In the genomic region with DNA sequence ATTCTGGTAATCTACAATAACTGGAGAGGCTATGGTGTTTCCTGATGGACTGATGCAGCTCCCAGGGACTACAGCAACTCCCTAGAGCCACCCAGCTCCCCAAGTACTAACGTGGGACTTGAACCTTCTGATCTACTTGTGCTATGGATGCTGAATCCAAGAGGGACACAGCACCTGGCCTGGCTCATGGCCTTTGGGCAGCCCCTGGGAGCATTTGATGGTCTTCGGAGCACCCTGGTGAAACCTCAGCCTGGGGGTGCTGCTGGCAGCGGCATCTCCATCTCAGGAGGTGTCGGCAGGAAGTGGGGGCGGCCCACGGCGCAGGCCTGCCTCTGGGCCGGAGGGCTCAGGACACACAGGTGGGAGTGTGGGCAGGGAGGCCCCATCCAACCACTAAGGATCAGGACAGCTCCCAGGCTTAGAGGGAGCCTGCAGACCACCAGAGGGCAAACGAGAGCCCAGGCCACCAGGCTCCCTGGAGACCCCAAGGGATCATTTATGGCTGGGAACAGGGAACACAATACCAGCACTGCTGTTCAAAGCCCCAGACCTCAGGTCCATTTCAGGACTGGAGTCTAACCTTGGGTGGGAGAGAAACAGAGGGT, we compare ENCODE assay signal across 6 cellular contexts.
A peak's percentile ranks its signal among the peaks of the same experiment; 100 is the strongest.
DNase-seq lines count a peak whose midpoint lies in the region; ATAC-seq lines count a peak whose summit lies in the region.

No MANE protein-coding gene starts in this region.

- H3K27me3 ChIP-seq in endocrine pancreas (ENCODE audit: control insufficient read depth, insufficient read depth, low read length): no peaks in the 10 kb centered on the region

- peaks cover 53 to 61% of the 10 kb centered on the region in 2 donors for H3K36me3 Mint-ChIP-seq in stimulated activated naive B cell treated with anti-CD40 and anti-IgM and Interleukin-4, amounts not matched to agents 10 μg/mL and 1 μg/mL and 100 μg/mL, for 72 hours

- H3K4me3 ChIP-seq in endocrine pancreas (ENCODE audit: control insufficient read depth, insufficient read depth, low read length): no peak overlapping the region

- no peaks in the 10 kb centered on the region for H3K4me1 ChIP-seq in endocrine pancreas (ENCODE audit: control insufficient read depth, insufficient read depth, low read length)

- peak overlapping the region; percentile 57 to 75 for H3K4me3 Mint-ChIP-seq in stimulated activated naive B cell treated with anti-CD40 and anti-IgM and Interleukin-4, amounts not matched to agents 10 μg/mL and 1 μg/mL and 100 μg/mL, for 72 hours

- no peaks in the 10 kb centered on the region for H3K36me3 ChIP-seq in endocrine pancreas (ENCODE audit: control insufficient read depth, insufficient read depth, low read length)

- H3K27me3 Mint-ChIP-seq in stimulated activated naive B cell treated with anti-CD40 and anti-IgM and Interleukin-4, amounts not matched to agents 10 μg/mL and 1 μg/mL and 100 μg/mL, for 72 hours: no peaks in the 10 kb centered on the region

- H3K9ac ChIP-seq in endocrine pancreas (ENCODE audit: control insufficient read depth, insufficient read depth, low read length): peak overlapping the region; percentile 42

- peaks cover 74 to 93% of the 10 kb centered on the region in 2 donors for H3K4me1 Mint-ChIP-seq in stimulated activated naive B cell treated with anti-CD40 and anti-IgM and Interleukin-4, amounts not matched to agents 10 μg/mL and 1 μg/mL and 100 μg/mL, for 72 hours

- peaks cover 0 to 2% of the 10 kb centered on the region in 2 donors for H3K9me3 Mint-ChIP-seq in stimulated activated naive B cell treated with anti-CD40 and anti-IgM and Interleukin-4, amounts not matched to agents 10 μg/mL and 1 μg/mL and 100 μg/mL, for 72 hours

- DNase-seq in NCI-H226: peak; percentile 51
- DNase-seq in stimulated activated naive B cell treated with anti-CD40 and anti-IgM and Interleukin-4, amounts not matched to agents 10 μg/mL and 1 μg/mL and 100 μg/mL, for 72 hours: no peak
- DNase-seq in COLO668 (lab: John Stamatoyannopoulos, UW; ENCODE audit: unreplicated experiment): no peak

- H3K9me3 ChIP-seq in endocrine pancreas (ENCODE audit: control insufficient read depth, low read length): no peaks in the 10 kb centered on the region

- H3K27ac Mint-ChIP-seq in stimulated activated naive B cell treated with anti-CD40 and anti-IgM and Interleukin-4, amounts not matched to agents 10 μg/mL and 1 μg/mL and 100 μg/mL, for 72 hours: peak overlapping the region; percentile 89

- ATAC-seq in stimulated activated naive B cell treated with anti-CD40 and anti-IgM and Interleukin-4, amounts not matched to agents 10 μg/mL and 1 μg/mL and 100 μg/mL, for 72 hours (replicated peaks): no peak
- no peak for ATAC-seq in HG03565 (IDR thresholded peaks at IDR 0.05; ENCODE audit: unreplicated experiment)
- no peak for ATAC-seq in HG03139 (IDR thresholded peaks at IDR 0.05; ENCODE audit: unreplicated experiment)
